8 cellular contexts compared by ENCODE assay signal in the genomic region with DNA sequence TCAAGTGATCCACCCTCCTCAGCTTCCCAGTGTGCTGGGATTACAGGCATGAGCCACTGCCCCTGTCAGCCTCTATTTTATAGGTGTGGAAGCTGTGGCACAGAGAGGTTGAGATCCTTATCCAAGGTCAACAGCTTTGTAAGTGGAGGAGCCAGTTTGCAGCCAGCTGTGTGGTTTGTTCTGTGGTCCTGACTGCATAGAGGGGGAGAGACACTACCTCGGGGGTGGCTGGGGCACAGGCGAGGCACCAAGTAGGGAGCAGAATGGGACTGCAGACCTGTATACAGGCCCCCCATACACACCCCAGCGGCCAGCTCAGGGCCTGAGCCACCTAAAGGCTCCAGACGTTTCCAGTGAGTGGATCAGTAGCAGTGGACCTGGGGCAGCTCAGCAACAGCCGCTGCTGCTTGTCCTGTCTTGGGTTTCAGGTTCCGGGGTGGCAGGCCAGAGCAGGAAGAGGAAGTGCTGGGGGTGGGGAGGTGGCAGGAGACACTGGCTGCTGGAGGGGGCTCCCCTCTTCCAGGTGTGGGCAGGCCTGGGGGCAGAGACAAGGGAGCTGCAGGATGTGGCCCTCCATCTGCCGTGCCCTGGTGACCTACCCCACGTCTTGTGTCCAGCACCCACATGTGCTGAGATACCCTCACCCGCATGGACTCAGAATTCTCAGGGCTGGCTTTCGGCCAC. TPM values are rescaled to one million over a fixed set of nuclear protein-coding genes. Genes with fewer than 3 reads are reported as not detected.
DNase-seq lines count a peak whose midpoint lies in the region; ATAC-seq and TF ChIP-seq lines count a peak whose summit lies in the region.

No MANE protein-coding gene starts in this region.

- H3K27me3 ChIP-seq in foreskin keratinocyte = no peaks in the 10 kb centered on the region

- peak; percentile 50 for ATAC-seq in GM19023 (IDR thresholded peaks at IDR 0.05; ENCODE audit: unreplicated experiment)
- ATAC-seq in HG02759 (IDR thresholded peaks at IDR 0.05; ENCODE audit: unreplicated experiment) = no peak
- no peak for ATAC-seq in foreskin keratinocyte

- TF ChIP-seq CTCF in NB4 (IDR thresholded peaks at IDR 0.05; ENCODE audit: low read depth, low read length) (no peak), foreskin keratinocyte (conservative IDR thresholded peaks at IDR 0.05) (no peak)

- H3K4me1 Mint-ChIP-seq in activated naive CD8-positive, alpha-beta T cell treated with anti-CD3 and anti-CD28 coated beads for 36 hours = peaks cover 45% of the 10 kb centered on the region

- H3K27me3 Mint-ChIP-seq in activated naive CD8-positive, alpha-beta T cell treated with anti-CD3 and anti-CD28 coated beads for 36 hours = no peaks in the 10 kb centered on the region

- peaks cover 35% of the 10 kb centered on the region for H3K36me3 Mint-ChIP-seq in activated naive CD8-positive, alpha-beta T cell treated with anti-CD3 and anti-CD28 coated beads for 36 hours

- DNase-seq in NB4 (ENCODE audit: low read depth) = peak; percentile 84
- peak; percentile 76 for DNase-seq in activated naive CD8-positive, alpha-beta T cell treated with anti-CD3 and anti-CD28 coated beads for 36 hours
- DNase-seq in stimulated activated CD4-positive, alpha-beta T cell treated with anti-CD3 and anti-CD28 coated beads, Interleukin-1b, Interleukin-23, amount 100 ng/mL, for 4 hours (ENCODE audit: low read depth in 2 of 2) = peak; percentile 18 to 40
- no peak for DNase-seq in occipital lobe (lab: John Stamatoyannopoulos, UW)
- DNase-seq in foreskin keratinocyte = no peak
- no peak for DNase-seq in NCI-H1105 treated with DMSO at 0.1 percent for 48 hours (lab: John Stamatoyannopoulos, UW)

- peak overlapping the region; percentile 95 for H3K27ac Mint-ChIP-seq in activated naive CD8-positive, alpha-beta T cell treated with anti-CD3 and anti-CD28 coated beads for 36 hours

- H3K27ac ChIP-seq in foreskin keratinocyte = no peak overlapping the region

- peak overlapping the region; percentile 72 for H3K4me3 Mint-ChIP-seq in activated naive CD8-positive, alpha-beta T cell treated with anti-CD3 and anti-CD28 coated beads for 36 hours

- peak; percentile 16 for TF ChIP-seq POLR2A in NB4 (IDR thresholded peaks at IDR 0.05; ENCODE audit: extremely low read depth, insufficient read length)

- peak overlapping the region; percentile 23 for H3K4me3 ChIP-seq in NB4 (ENCODE audit: low read depth, low read length)

- H3K4me1 ChIP-seq in foreskin keratinocyte = no peaks in the 10 kb centered on the region

- no peaks in the 10 kb centered on the region for H3K9me3 Mint-ChIP-seq in activated naive CD8-positive, alpha-beta T cell treated with anti-CD3 and anti-CD28 coated beads for 36 hours

RNA-seq across cellular contexts. Expression of gene ORAI1, which starts 11.0 kb away (rescaled TPM):
- total RNA-seq in activated naive CD8-positive, alpha-beta T cell treated with anti-CD3 and anti-CD28 coated beads for 36 hours = 10 to 100 TPM; 44.0 to 44.4 TPM
- total RNA-seq in occipital lobe (1.9 TPM), foreskin keratinocyte (23.4 and 25.2 TPM in 2 replicates)
- polyA plus RNA-seq in foreskin keratinocyte = 45.8 and 46.1 TPM in 2 replicates

RNA-seq across cellular contexts. Expression of gene MORN3, which starts 32.1 kb away (rescaled TPM):
- 1 to 10 TPM; 1.8 to 1.9 TPM for total RNA-seq in activated naive CD8-positive, alpha-beta T cell treated with anti-CD3 and anti-CD28 coated beads for 36 hours
- total RNA-seq in occipital lobe = 2.8 TPM
- total RNA-seq in foreskin keratinocyte = 0.37 and 0.39 TPM in 2 replicates
- polyA plus RNA-seq in foreskin keratinocyte = 0.41 TPM in 2 replicates

RNA-seq across cellular contexts. Expression of gene KDM2B, which starts 56.5 kb away (rescaled TPM):
- total RNA-seq in activated naive CD8-positive, alpha-beta T cell treated with anti-CD3 and anti-CD28 coated beads for 36 hours = 10 to 100 TPM; 55.3 to 57.3 TPM
- 113 TPM for total RNA-seq in occipital lobe
- 25.9 and 29.1 TPM in 2 replicates for total RNA-seq in foreskin keratinocyte
- polyA plus RNA-seq in foreskin keratinocyte = 9.5 and 12.0 TPM in 2 replicates

Comparison
In these comparisons a context has a peak if more than half of its experiments do, and no peak if none do; other contexts are left out.
1. DNase-seq: peak in NB4 (single experiment), activated naive CD8-positive, alpha-beta T cell treated with anti-CD3 and anti-CD28 coated beads for 36 hours (single experiment) and stimulated activated CD4-positive, alpha-beta T cell treated with anti-CD3 and anti-CD28 coated beads, Interleukin-1b, Interleukin-23, amount 100 ng/mL, for 4 hours (2 of 2); none in occipital lobe (single experiment), foreskin keratinocyte (0 of 2) and NCI-H1105 treated with DMSO at 0.1 percent for 48 hours (single experiment).